23 cellular contexts compared by ENCODE assay signal in genomic region chr1:219329606-219330005, GRCh38.
DNase-seq lines count a peak whose midpoint lies in the region; ATAC-seq and TF ChIP-seq lines count a peak whose summit lies in the region.
"Had no signal": no experiment of that assay in that cellular context is flagged by ENCODE, and none has a peak within 500 bp of the region (broad histone marks: within the 10 kb centered on the region; RNA-seq: fewer than 3 reads in every experiment).

No MANE protein-coding gene starts in this region.

- no peak overlapping the region; the same call in 1 of the 2 replicates for H3K27ac Mint-ChIP-seq in HFFc6
- H3K27ac Mint-ChIP-seq in activated CD4-positive, alpha-beta T cell treated with anti-CD3 and anti-CD28 coated beads, Interleukin-2, amount 10 ng/mL, durations not matched to agents 24 days and 14 days, result no peak overlapping the region
- H3K27ac Mint-ChIP-seq: B cell; dendritic cell treated with granulocyte-macrophage colony-stimulating factor and Interleukin-4, amounts not matched to agents 40 ng/mL and 50 ng/mL, for 4 days; IgD-negative memory B cell had no signal

- no peak for ATAC-seq in GM21423 (IDR thresholded peaks at IDR 0.05; ENCODE audit: unreplicated experiment)
- ATAC-seq: left lobe of liver had no signal

- peaks cover 9% of the 10 kb centered on the region; the same call in 1 of the 2 replicates for H3K36me3 Mint-ChIP-seq in HFFc6 (ENCODE audit: low read depth)
- no peaks in the 10 kb centered on the region for H3K36me3 Mint-ChIP-seq in activated CD4-positive, alpha-beta T cell treated with anti-CD3 and anti-CD28 coated beads, Interleukin-2, amount 10 ng/mL, durations not matched to agents 24 days and 14 days (ENCODE audit: low read depth)

- H3K27me3 Mint-ChIP-seq in HFFc6 (ENCODE audit: insufficient read depth), result peaks cover 10% of the 10 kb centered on the region
- peaks cover 2% of the 10 kb centered on the region for H3K27me3 Mint-ChIP-seq in activated CD4-positive, alpha-beta T cell treated with anti-CD3 and anti-CD28 coated beads, Interleukin-2, amount 10 ng/mL, durations not matched to agents 24 days and 14 days
- H3K27me3 Mint-ChIP-seq: B cell; dendritic cell treated with granulocyte-macrophage colony-stimulating factor and Interleukin-4, amounts not matched to agents 40 ng/mL and 50 ng/mL, for 4 days; IgD-negative memory B cell had no signal

- TF ChIP-seq CTCF in HFFc6 (IDR thresholded peaks at IDR 0.05) (no peak), fibroblast of pulmonary artery (IDR thresholded peaks at IDR 0.05; ENCODE audit: low read length, missing control alignments) (no peak)

- DNase-seq in HFFc6 (peak; percentile 48), amniotic stem cell (lab: John Stamatoyannopoulos, UW) (peak; percentile 27), fibroblast of pulmonary artery (ENCODE audit: low read depth) (peak; percentile 69), renal cortical epithelial cell (ENCODE audit: low read depth) (peak; percentile 50), HEK293T (ENCODE audit: extremely low spot score) (no peak), NCI-H526 treated with DMSO at 0.1 percent for 48 hours (lab: John Stamatoyannopoulos, UW) (no peak)
- DNase-seq in activated CD4-positive, alpha-beta T cell treated with anti-CD3 and anti-CD28 coated beads, Interleukin-2, amount 10 ng/mL, durations not matched to agents 24 days and 14 days, result no peak
- DNase-seq: activated CD4-positive, alpha-beta T cell treated with anti-CD3 and anti-CD28 coated beads for 48 hours; activated CD8-positive, alpha-beta memory T cell treated with anti-CD3 and anti-CD28 coated beads, Interleukin-2, amount 50 U/mL, for 4 hours; Caco-2; esophagus squamous epithelium; MV-4-11; NCI-H2081 treated with DMSO at 0.1 percent for 48 hours; occipital lobe; OCI-M1; testis had no signal

- CTCF ChIA-PET in HEK293T (lab: Yijun Ruan, JAX), result no interaction called here

- POLR2A ChIA-PET in HEK293T (lab: Yijun Ruan, JAX), result no interaction called here

- H3K9me3 Mint-ChIP-seq in HFFc6, result peaks cover 6% of the 10 kb centered on the region; the same call in 1 of the 2 replicates
- H3K9me3 Mint-ChIP-seq in activated CD4-positive, alpha-beta T cell treated with anti-CD3 and anti-CD28 coated beads, Interleukin-2, amount 10 ng/mL, durations not matched to agents 24 days and 14 days, result peaks cover 9% of the 10 kb centered on the region

- intact Hi-C loops in activated CD4-positive, alpha-beta T cell treated with anti-CD3 and anti-CD28 coated beads, Interleukin-2, amount 10 ng/mL, durations not matched to agents 24 days and 14 days (cut with micrococcal nuclease), result no loop called here

- H3K4me1 Mint-ChIP-seq in HFFc6 (ENCODE audit: low read depth), result peaks cover 24% of the 10 kb centered on the region
- no peaks in the 10 kb centered on the region for H3K4me1 Mint-ChIP-seq in activated CD4-positive, alpha-beta T cell treated with anti-CD3 and anti-CD28 coated beads, Interleukin-2, amount 10 ng/mL, durations not matched to agents 24 days and 14 days
- H3K4me1 Mint-ChIP-seq: B cell, IgD-negative memory B cell had no signal

- H3K4me3 Mint-ChIP-seq in HFFc6, result no peak overlapping the region
- H3K4me3 Mint-ChIP-seq in activated CD4-positive, alpha-beta T cell treated with anti-CD3 and anti-CD28 coated beads, Interleukin-2, amount 10 ng/mL, durations not matched to agents 24 days and 14 days, result no peak overlapping the region
- H3K4me3 Mint-ChIP-seq: B cell; dendritic cell treated with granulocyte-macrophage colony-stimulating factor and Interleukin-4, amounts not matched to agents 40 ng/mL and 50 ng/mL, for 4 days; IgD-negative memory B cell had no signal

- no peak overlapping the region for H3K4me3 ChIP-seq in fibroblast of pulmonary artery (replicated peaks; ENCODE audit: low read depth, low read length)
- H3K4me3 ChIP-seq: ascending aorta, esophagus squamous epithelium, hepatocyte, testis had no signal

TF ChIP-seq in HEK293T, 16 proteins besides CTCF, POLR2A, EP300 and RAD21:
- TF ChIP-seq ARNT (IDR thresholded peaks at IDR 0.05) (no peak), CTBP1 (IDR thresholded peaks at IDR 0.05; ENCODE audit: borderline replicate concordance) (no peak), L3MBTL2 (conservative IDR thresholded peaks at IDR 0.05) (no peak), FOXM1 (IDR thresholded peaks at IDR 0.05; ENCODE audit: borderline replicate concordance) (no peak), NFRKB (IDR thresholded peaks at IDR 0.05) (no peak), BHLHE40 (IDR thresholded peaks at IDR 0.05; ENCODE audit: borderline replicate concordance) (no peak), TARDBP (IDR thresholded peaks at IDR 0.05) (no peak), FOXK2 (IDR thresholded peaks at IDR 0.05) (no peak)
TF ChIP-seq in HEK293T: peak in this region for 0.

Comparison
In these comparisons a context has a peak if more than half of its experiments do, and no peak if none do; other contexts are left out.
1. DNase-seq: peak in HFFc6 (single experiment), amniotic stem cell (single experiment), fibroblast of pulmonary artery (single experiment) and renal cortical epithelial cell (single experiment); none in HEK293T (single experiment), NCI-H526 treated with DMSO at 0.1 percent for 48 hours (single experiment) and activated CD4-positive, alpha-beta T cell treated with anti-CD3 and anti-CD28 coated beads, Interleukin-2, amount 10 ng/mL, durations not matched to agents 24 days and 14 days (single experiment).